Comparison of ENCODE assay signal across 11 cellular contexts in genomic region chr11:109960831-109961230, GRCh38.
DNase-seq lines count a peak whose midpoint lies in the region; ATAC-seq and TF ChIP-seq lines count a peak whose summit lies in the region.
"Had no signal": no experiment of that assay in that cellular context is flagged by ENCODE, and none has a peak within 500 bp of the region (broad histone marks: within the 10 kb centered on the region; RNA-seq: fewer than 3 reads in every experiment).

No MANE protein-coding gene starts in this region.

- peaks cover 3% of the 10 kb centered on the region; the same call in 1 of the 2 replicates for H3K4me1 ChIP-seq in GM23338 (ENCODE audit: insufficient read depth)

- no peaks in the 10 kb centered on the region for H4K20me1 ChIP-seq in GM23338 (replicated peaks; ENCODE audit: insufficient read depth)

- ATAC-seq in GM23338 (peak; percentile 89), sciatic nerve (peak; percentile 99)
- no peak for ATAC-seq in natural killer cell treated with Interleukin-12 subunit alpha and Interleukin-12 subunit beta and Interleukin-15 and Interleukin-18, amount 100 ng/mL, for 72 hours
- ATAC-seq: T-cell had no signal

- intact Hi-C loops in sciatic nerve (cut with DNase I) = no loop called here

- H3K27ac Mint-ChIP-seq in GM23338 (peak overlapping the region; percentile 87), mesothelial cell of epicardium (no peak overlapping the region)
- no peak overlapping the region for H3K27ac Mint-ChIP-seq in natural killer cell treated with Interleukin-12 subunit alpha and Interleukin-12 subunit beta and Interleukin-15 and Interleukin-18, amount 100 ng/mL, for 72 hours
- H3K27ac Mint-ChIP-seq: T-cell had no signal

- 0 out of 2 replicates have a peak overlapping the region, but pooled peaks have one; percentile 21 for H2AFZ ChIP-seq in GM23338

- H3K27me3 Mint-ChIP-seq in GM23338 (ENCODE audit: insufficient read depth, low read depth, poor library complexity) = no peaks in the 10 kb centered on the region
- no peaks in the 10 kb centered on the region for H3K27me3 Mint-ChIP-seq in mesothelial cell of epicardium (ENCODE audit: low read depth)
- no peaks in the 10 kb centered on the region for H3K27me3 Mint-ChIP-seq in natural killer cell treated with Interleukin-12 subunit alpha and Interleukin-12 subunit beta and Interleukin-15 and Interleukin-18, amount 100 ng/mL, for 72 hours
- H3K27me3 Mint-ChIP-seq: T-cell had no signal

- H3F3A ChIP-seq in GM23338 (replicated peaks; ENCODE audit: low read depth) = no peaks in the 10 kb centered on the region

- no peaks in the 10 kb centered on the region for H3K9me3 Mint-ChIP-seq in GM23338
- no peaks in the 10 kb centered on the region for H3K9me3 Mint-ChIP-seq in mesothelial cell of epicardium
- H3K9me3 Mint-ChIP-seq in natural killer cell treated with Interleukin-12 subunit alpha and Interleukin-12 subunit beta and Interleukin-15 and Interleukin-18, amount 100 ng/mL, for 72 hours = peaks cover 3% of the 10 kb centered on the region
- H3K9me3 Mint-ChIP-seq: T-cell had no signal

- no peaks in the 10 kb centered on the region for H3K36me3 ChIP-seq in GM23338 (ENCODE audit: insufficient read depth)

- DNase-seq in GM23338 (ENCODE audit: low spot score) (peak; percentile 32), iris pigment epithelial cell (ENCODE audit: low read depth) (peak; percentile 100), sciatic nerve (ENCODE audit: low spot score) (peak; percentile 84), GM19238 (ENCODE audit: insufficient read length, low spot score) (no peak), mesothelial cell of epicardium (ENCODE audit: low spot score in 2 of 2, unreplicated experiment in 2 of 2) (no peak)
- DNase-seq in activated CD8-positive, alpha-beta memory T cell treated with anti-CD3 and anti-CD28 coated beads for 24 hours = no peak
- no peak for DNase-seq in natural killer cell treated with Interleukin-12 subunit alpha and Interleukin-12 subunit beta and Interleukin-15 and Interleukin-18, amount 100 ng/mL, for 72 hours (ENCODE audit: low spot score)
- DNase-seq: COR-L47, NCI-H774, T-cell had no signal

- no peak overlapping the region for H3K4me3 ChIP-seq in GM23338

- peaks cover 17% of the 10 kb centered on the region; the same call in 1 of the 2 replicates for H3K9me2 ChIP-seq in GM23338 (ENCODE audit: insufficient read depth)

- H3K4me3 Mint-ChIP-seq in GM23338 (no peak overlapping the region), mesothelial cell of epicardium (no peak overlapping the region)
- no peak overlapping the region for H3K4me3 Mint-ChIP-seq in natural killer cell treated with Interleukin-12 subunit alpha and Interleukin-12 subunit beta and Interleukin-15 and Interleukin-18, amount 100 ng/mL, for 72 hours
- H3K4me3 Mint-ChIP-seq: T-cell had no signal

- TF ChIP-seq CTCF in GM23338 (conservative IDR thresholded peaks at IDR 0.05; ENCODE audit: low read depth in 2 of 2) = no peak
- TF ChIP-seq CTCF in mesothelial cell of epicardium (IDR thresholded peaks at IDR 0.05; ENCODE audit: unreplicated experiment) = no peak

- no peaks in the 10 kb centered on the region; the same call in 2 of the 3 replicates for H3K36me3 Mint-ChIP-seq in GM23338 (ENCODE audit: low read depth)
- H3K36me3 Mint-ChIP-seq in mesothelial cell of epicardium = no peaks in the 10 kb centered on the region
- no peaks in the 10 kb centered on the region for H3K36me3 Mint-ChIP-seq in natural killer cell treated with Interleukin-12 subunit alpha and Interleukin-12 subunit beta and Interleukin-15 and Interleukin-18, amount 100 ng/mL, for 72 hours
- H3K36me3 Mint-ChIP-seq: T-cell had no signal

- H3K4me1 Mint-ChIP-seq in GM23338 (peaks cover 22% of the 10 kb centered on the region), mesothelial cell of epicardium (peaks cover 3% of the 10 kb centered on the region)
- H3K4me1 Mint-ChIP-seq in natural killer cell treated with Interleukin-12 subunit alpha and Interleukin-12 subunit beta and Interleukin-15 and Interleukin-18, amount 100 ng/mL, for 72 hours (ENCODE audit: low read depth in 2 of 2) = peaks cover 0 to 3% of the 10 kb centered on the region in 2 donors
- H3K4me1 Mint-ChIP-seq: T-cell had no signal

- H3K4me2 ChIP-seq in GM23338 = no peak overlapping the region

- no peaks in the 10 kb centered on the region for H3K27me3 ChIP-seq in GM23338 (ENCODE audit: insufficient read depth)

- no peak overlapping the region for H3K27ac ChIP-seq in GM23338 (ENCODE audit: low read depth)
- H3K27ac ChIP-seq in cingulate gyrus (ENCODE audit: low read depth, low read length) = peak overlapping the region; percentile 12

- H3K79me2 ChIP-seq in GM23338 (replicated peaks; ENCODE audit: insufficient read depth) = no peaks in the 10 kb centered on the region

TF ChIP-seq in GM23338, 12 proteins besides CTCF, POLR2A, EP300 and RAD21 (continues in another document):
- no peak for TF ChIP-seq REST (IDR thresholded peaks at IDR 0.05; ENCODE audit: unreplicated experiment)

Comparison
In these comparisons a context has a peak if more than half of its experiments do, and no peak if none do; other contexts are left out.
1. ATAC-seq: peak in GM23338 (single experiment) and sciatic nerve (single experiment); none in natural killer cell treated with Interleukin-12 subunit alpha and Interleukin-12 subunit beta and Interleukin-15 and Interleukin-18, amount 100 ng/mL, for 72 hours (0 of 2).
2. DNase-seq: peak in GM23338 (single experiment), iris pigment epithelial cell (single experiment) and sciatic nerve (single experiment); none in GM19238 (single experiment), mesothelial cell of epicardium (0 of 2), activated CD8-positive, alpha-beta memory T cell treated with anti-CD3 and anti-CD28 coated beads for 24 hours (single experiment) and natural killer cell treated with Interleukin-12 subunit alpha and Interleukin-12 subunit beta and Interleukin-15 and Interleukin-18, amount 100 ng/mL, for 72 hours (single experiment).